In genomic region chr10:131567279-131568162, GRCh38 we compare ENCODE assay signal across 20 cellular contexts.
DNase-seq lines count a peak whose midpoint lies in the region; ATAC-seq and TF ChIP-seq lines count a peak whose summit lies in the region.
"Had no signal": no experiment of that assay in that cellular context is flagged by ENCODE, and none has a peak within 500 bp of the region (broad histone marks: within the 10 kb centered on the region; RNA-seq: fewer than 3 reads in every experiment).

No MANE protein-coding gene starts in this region.

- no peak overlapping the region for H3K4me3 ChIP-seq in BLaER1 treated with 17β-estradiol and CSF1 and Interleukin-3, amounts not matched to agents 10 nM and 100 nM
- no peak overlapping the region for H3K4me3 ChIP-seq in coronary artery
- H3K4me3 ChIP-seq in gastrocnemius medialis, result no peak overlapping the region
- H3K4me3 ChIP-seq: HAP-1, SK-N-MC had no signal

- no peak for TF ChIP-seq CTCF in coronary artery (IDR thresholded peaks at IDR 0.05)
- no peak for TF ChIP-seq CTCF in gastrocnemius medialis (IDR thresholded peaks at IDR 0.05 in 4 of 5, conservative IDR thresholded peaks at IDR 0.05 in 1 of 5)

- in situ Hi-C loops in gastrocnemius medialis (cut with MboI; ENCODE audit: low sequenced_read_pairs in 4 of 4), result no loop called here

- ATAC-seq in gastrocnemius medialis, result no peak

- H3K9ac ChIP-seq in BLaER1 treated with 17β-estradiol and CSF1 and Interleukin-3, amounts not matched to agents 10 nM and 100 nM, result no peak overlapping the region

- H4K20me1 ChIP-seq in BLaER1 treated with 17β-estradiol and CSF1 and Interleukin-3, amounts not matched to agents 10 nM and 100 nM, result no peaks in the 10 kb centered on the region

- intact Hi-C loops in posterior vena cava (cut with DNase I), result no loop called here
- intact Hi-C loops in gastrocnemius medialis (cut with DNase I; ENCODE audit: low total_unique reads), result no loop called here

- H3K4me1 ChIP-seq in BLaER1 treated with 17β-estradiol and CSF1 and Interleukin-3, amounts not matched to agents 10 nM and 100 nM, result peaks cover 0 to 38% (median 21%) of the 10 kb centered on the region in 10 experiments; a peak in 16 of 20 replicates
- no peaks in the 10 kb centered on the region for H3K4me1 ChIP-seq in gastrocnemius medialis
- H3K4me1 ChIP-seq: HAP-1 had no signal

- H3K27ac ChIP-seq in BLaER1 treated with 17β-estradiol and CSF1 and Interleukin-3, amounts not matched to agents 10 nM and 100 nM, result no peak overlapping the region
- H3K27ac ChIP-seq in coronary artery (no peak overlapping the region), gastrocnemius medialis (no peak overlapping the region)
- H3K27ac ChIP-seq: HL-60, SK-N-MC had no signal

- peaks cover 0 to 3% (median 0%) of the 10 kb centered on the region in 11 experiments; a peak in 1 of 22 replicates for H3K36me3 ChIP-seq in BLaER1 treated with 17β-estradiol and CSF1 and Interleukin-3, amounts not matched to agents 10 nM and 100 nM
- H3K36me3 ChIP-seq in gastrocnemius medialis, result no peaks in the 10 kb centered on the region
- H3K36me3 ChIP-seq: HAP-1 had no signal

- H3K9me3 ChIP-seq in BLaER1 treated with 17β-estradiol and CSF1 and Interleukin-3, amounts not matched to agents 10 nM and 100 nM (replicated peaks in 1 of 11), result peaks cover 25 to 32% (median 29%) of the 10 kb centered on the region in 11 experiments
- no peaks in the 10 kb centered on the region for H3K9me3 ChIP-seq in gastrocnemius medialis
- H3K9me3 ChIP-seq: HAP-1 had no signal

- H3K4me2 ChIP-seq in BLaER1 treated with 17β-estradiol and CSF1 and Interleukin-3, amounts not matched to agents 10 nM and 100 nM, result peak overlapping the region in 6 of 11 experiments; percentile 2 to 38 (median 16); a peak in 7 of 22 replicates

- DNase-seq in NCI-H1105 treated with DMSO at 0.1 percent for 48 hours (lab: John Stamatoyannopoulos, UW) (peak; percentile 44), coronary artery (ENCODE audit: low spot score) (peak; percentile 33), posterior vena cava (ENCODE audit: low spot score) (peak; percentile 67), NCI-H1417 (lab: John Stamatoyannopoulos, UW) (no peak), NCI-H510A treated with DMSO at 0.1 percent for 48 hours (lab: John Stamatoyannopoulos, UW) (no peak), NCI-H2029 (lab: John Stamatoyannopoulos, UW) (no peak), gastrocnemius medialis (no peak)
- DNase-seq: C1 segment of cervical spinal cord; CD8-positive, alpha-beta memory T cell; DND-41; IMR-90; NCI-H1694; NCI-H446 treated with DMSO at 0.1 percent for 48 hours; NCI-H748 treated with DMSO at 0.1 percent for 48 hours; NK-92 treated with Interleukin-12 subunit alpha and Interleukin-12 subunit beta, amount 100 ng/mL, for 24 hours; Right ventricle myocardium superior had no signal

- H3K27me3 ChIP-seq in BLaER1 treated with 17β-estradiol and CSF1 and Interleukin-3, amounts not matched to agents 10 nM and 100 nM, result peaks cover 0 to 13% (median 0%) of the 10 kb centered on the region in 11 experiments; a peak in 1 of 22 replicates
- H3K27me3 ChIP-seq in gastrocnemius medialis, result peaks cover 0 to 3% (median 0%) of the 10 kb centered on the region in 3 donors

- no peak for TF ChIP-seq POLR2A in gastrocnemius medialis (IDR thresholded peaks at IDR 0.05)

Comparison
In these comparisons a context has a peak if more than half of its experiments do, and no peak if none do; other contexts are left out.
1. DNase-seq: peak in NCI-H1105 treated with DMSO at 0.1 percent for 48 hours (single experiment), coronary artery (single experiment) and posterior vena cava (single experiment); none in NCI-H1417 (0 of 3), NCI-H510A treated with DMSO at 0.1 percent for 48 hours (single experiment), NCI-H2029 (single experiment) and gastrocnemius medialis (0 of 2).